ENCODE assay signal across 14 cellular contexts in genomic region chr3:47799733-47800132, GRCh38. TPM values are rescaled to one million over a fixed set of nuclear protein-coding genes. Genes with fewer than 3 reads are reported as not detected.
DNase-seq lines count a peak whose midpoint lies in the region; ATAC-seq, FAIRE-seq and TF ChIP-seq lines count a peak whose summit lies in the region.
"Had no signal": no experiment of that assay in that cellular context is flagged by ENCODE, and none has a peak within 500 bp of the region (broad histone marks: within the 10 kb centered on the region; RNA-seq: fewer than 3 reads in every experiment).

No MANE protein-coding gene starts in this region.

- BruUV-seq in GM12878 (replicated peaks; lab: Mats Ljungman, UMichigan): no TSS peak

- H3K4me1 Mint-ChIP-seq in mesothelial cell of epicardium: peaks cover 21% of the 10 kb centered on the region

- H3K36me3 ChIP-seq in DOHH2 (ENCODE audit: control insufficient read depth, low read length) (no peaks in the 10 kb centered on the region; the same call in 1 of the 2 replicates), HEK293 (ENCODE audit: control insufficient read depth in 2 of 2, insufficient read depth in 1 of 2, low read length in 2 of 2) (no peaks in the 10 kb centered on the region), GM12878 (ENCODE audit: control insufficient read depth in 2 of 2, insufficient read depth in 2 of 2, low read length in 1 of 2) (no peaks in the 10 kb centered on the region), left lung (no peaks in the 10 kb centered on the region)

- H4K20me1 ChIP-seq in DOHH2 (ENCODE audit: control insufficient read depth, insufficient read depth, low read depth, low read length) (no peaks in the 10 kb centered on the region), GM12878 (ENCODE audit: control insufficient read depth, insufficient read depth) (no peaks in the 10 kb centered on the region)

- no peaks in the 10 kb centered on the region for H3K36me3 Mint-ChIP-seq in mesothelial cell of epicardium

- in situ Hi-C loops in GM12878 (cut with MboI): no loop called here

- SMC1A ChIA-PET in GM12878 (lab: Charles Lee; ENCODE audit: uncharacterized antibody, unreplicated experiment): interaction anchor here (2.3 kb wide), 1 partner anchor 277 kb away, joined by 12 read pairs; no protein-coding TSS in a partner anchor

- WGBS in GM12878 (ENCODE audit: insufficient coverage, insufficient replicate concordance, low lambda C conversion rate, missing lambda C conversion rate): 68% methylated on average over 4 of the region's 4 CpGs

- ATAC-seq in GM12878: no peak
- ATAC-seq in HG03159 (IDR thresholded peaks at IDR 0.05; ENCODE audit: unreplicated experiment): no peak
- no peak for ATAC-seq in left lung
- ATAC-seq in GM19463 (IDR thresholded peaks at IDR 0.05; ENCODE audit: unreplicated experiment): no peak

- H3K27ac ChIP-seq in DOHH2 (ENCODE audit: low read depth, low read length) (no peak overlapping the region), HEK293 (ENCODE audit: extremely low read depth, low read depth, low read length) (no peak overlapping the region), GM12878 (ENCODE audit: control insufficient read depth, insufficient read depth) (no peak overlapping the region), left lung (no peak overlapping the region)

- peak; percentile 60 for TF ChIP-seq CTCF in DOHH2 (IDR thresholded peaks at IDR 0.05; ENCODE audit: low read depth, low read length, poor library complexity, severe bottlenecking)
- no peak for TF ChIP-seq CTCF in HEK293 (tag by site-specific recombination; IDR thresholded peaks at IDR 0.05)
- peak; percentile 14 to 55 (median 42); a peak in 4 of 6 replicates for TF ChIP-seq CTCF in GM12878 (IDR thresholded peaks at IDR 0.05 in 2 of 3, conservative IDR thresholded peaks at IDR 0.05 in 1 of 3; ENCODE audit: control insufficient read depth in 2 of 3, extremely low read depth in 1 of 3, insufficient read depth in 1 of 3, low read depth in 3 of 3, low read length in 3 of 3)
- peak; percentile 28 for TF ChIP-seq CTCF in mesothelial cell of epicardium (IDR thresholded peaks at IDR 0.05; ENCODE audit: unreplicated experiment)
- no peak for TF ChIP-seq CTCF in left lung (IDR thresholded peaks at IDR 0.05)

- H3F3A ChIP-seq in DOHH2 (ENCODE audit: control insufficient read depth, insufficient read depth): peaks cover 3% of the 10 kb centered on the region

- H3K79me2 ChIP-seq in DOHH2 (ENCODE audit: control insufficient read depth, low read length): peaks cover 17% of the 10 kb centered on the region
- H3K79me2 ChIP-seq in GM12878 (ENCODE audit: control insufficient read depth, insufficient read depth, low read length): peaks cover 12% of the 10 kb centered on the region

- H3K9me3 Mint-ChIP-seq in mesothelial cell of epicardium: no peaks in the 10 kb centered on the region
- H3K9me3 Mint-ChIP-seq: activated naive CD4-positive, alpha-beta T cell treated with anti-CD3 and anti-CD28 coated beads, Interleukin-2, amount 10 ng/mL, durations not matched to agents 7 days and 5 days had no signal

- no peak overlapping the region for H3K4me3 ChIP-seq in DOHH2 (ENCODE audit: low read length)
- no peak overlapping the region for H3K4me3 ChIP-seq in HEK293 (ENCODE audit: low read depth, low read length)
- H3K4me3 ChIP-seq in GM12878: no peak overlapping the region
- H3K4me3 ChIP-seq in left lung: no peak overlapping the region

- TF ChIP-seq RAD21 in GM12878 (IDR thresholded peaks at IDR 0.05; ENCODE audit: insufficient read depth, low read depth, low read length): no peak

- no peak overlapping the region for H2AFZ ChIP-seq in GM12878 (ENCODE audit: control insufficient read depth, low read depth, low read length)

- CTCF ChIA-PET in HEK293 (lab: Yijun Ruan, JAX): no interaction called here
- CTCF ChIA-PET in GM12878 (lab: Yijun Ruan, JAX): interaction anchor here (0.6 to 1.3 kb wide), 2 partner anchors 56 to 277 kb away, joined by 3 to 6 read pairs; no protein-coding TSS in a partner anchor

- no peak for TF ChIP-seq POLR2A in GM12878 (IDR thresholded peaks at IDR 0.05; ENCODE audit: low read depth, low read length)

- TF ChIP-seq EP300 in GM12878 (IDR thresholded peaks at IDR 0.05; ENCODE audit: borderline replicate concordance in 1 of 2, control insufficient read depth in 1 of 2, low read depth in 2 of 2, low read length in 2 of 2): no peak

- H3K27me3 ChIP-seq in DOHH2 (ENCODE audit: control insufficient read depth, low read length) (peaks cover 5% of the 10 kb centered on the region; the same call in 1 of the 2 replicates), GM12878 (replicated peaks in 1 of 2; ENCODE audit: control insufficient read depth in 2 of 2, insufficient read depth in 2 of 2, low read length in 1 of 2) (no peaks in the 10 kb centered on the region; a peak in 1 of 4 replicates), left lung (no peaks in the 10 kb centered on the region)

- H3K4me2 ChIP-seq in DOHH2 (ENCODE audit: low read length): no peak overlapping the region
- H3K4me2 ChIP-seq in GM12878 (ENCODE audit: control insufficient read depth, insufficient read depth): no peak overlapping the region

- H3K9ac ChIP-seq in GM12878 (ENCODE audit: control insufficient read depth, insufficient read depth, low read length): no peak overlapping the region

- DNase-seq in GM12878 (ENCODE audit: low read depth, low spot score) (no peak), mesothelial cell of epicardium (ENCODE audit: low spot score in 2 of 2, unreplicated experiment in 2 of 2) (no peak), left lung (no peak), NCI-H1694 (lab: John Stamatoyannopoulos, UW) (no peak)
- DNase-seq: activated naive CD4-positive, alpha-beta T cell treated with anti-CD3 and anti-CD28 coated beads, Interleukin-2, amount 10 ng/mL, durations not matched to agents 7 days and 5 days; midbrain; NCI-H510A treated with DMSO at 0.1 percent for 48 hours; stimulated activated CD4-positive, alpha-beta T cell treated with anti-CD3 and anti-CD28 coated beads, Interleukin-15, amount 100 ng/mL, for 24 hours; T-helper 9 cell had no signal

- H3K27me3 Mint-ChIP-seq in mesothelial cell of epicardium (ENCODE audit: low read depth): no peaks in the 10 kb centered on the region

- H3K4me1 ChIP-seq in DOHH2 (ENCODE audit: control insufficient read depth, low read length) (peaks cover 18% of the 10 kb centered on the region), HEK293 (ENCODE audit: control insufficient read depth, insufficient read depth, low read length) (no peaks in the 10 kb centered on the region), GM12878 (ENCODE audit: control insufficient read depth, insufficient read depth, low read length) (peaks cover 11% of the 10 kb centered on the region), left lung (peaks cover 0 to 20% of the 10 kb centered on the region in 2 donors)

- no peak overlapping the region for H3K4me3 Mint-ChIP-seq in mesothelial cell of epicardium
- H3K4me3 Mint-ChIP-seq: activated naive CD4-positive, alpha-beta T cell treated with anti-CD3 and anti-CD28 coated beads, Interleukin-2, amount 10 ng/mL, durations not matched to agents 7 days and 5 days had no signal

- H3K9me3 ChIP-seq in DOHH2 (ENCODE audit: control insufficient read depth, insufficient read depth, low read length): no peaks in the 10 kb centered on the region
- H3K9me3 ChIP-seq in HEK293 (ENCODE audit: control insufficient read depth, insufficient read depth, low read depth, low read length): no peaks in the 10 kb centered on the region
- no peaks in the 10 kb centered on the region; the same call in 2 of the 3 replicates for H3K9me3 ChIP-seq in GM12878 (replicated peaks; ENCODE audit: control insufficient read depth, insufficient read depth, low read length)
- H3K9me3 ChIP-seq in left lung: no peaks in the 10 kb centered on the region

- FAIRE-seq in GM12878 (lab: Jason Lieb, UNC): no peak
- FAIRE-seq: GM12892 had no signal

- H3K9me2 ChIP-seq in DOHH2 (replicated peaks; ENCODE audit: control insufficient read depth, low read length): no peaks in the 10 kb centered on the region

- H3K27ac Mint-ChIP-seq in mesothelial cell of epicardium: no peak overlapping the region
- H3K27ac Mint-ChIP-seq: activated naive CD4-positive, alpha-beta T cell treated with anti-CD3 and anti-CD28 coated beads, Interleukin-2, amount 10 ng/mL, durations not matched to agents 7 days and 5 days had no signal

- POLR2A ChIA-PET in HEK293 (lab: Yijun Ruan, JAX) (interaction anchor here (0.6 kb wide), 1 partner anchor 23 kb away, joined by 3 read pairs; no protein-coding TSS in a partner anchor), GM12878 (lab: Charles Lee) (interaction anchor here (0.9 kb wide), 1 partner anchor 286 kb away, joined by 3 read pairs; the partner anchor contains the start of gene ELP6)

- intact Hi-C loops in GM12878 (cut with micrococcal nuclease; ENCODE audit: unreplicated experiment): loop anchor here (5.0 kb wide), 1 partner anchor 287 kb away; the partner anchor contains the start of gene ELP6
- intact Hi-C loops in left lung (cut with DNase I): loop anchor here in 1 of 2 donors (10.0 kb wide), 1 partner anchor 275 kb away; no protein-coding TSS in a partner anchor

- RAD21 ChIA-PET in GM12878 (lab: Charles Lee; ENCODE audit: unreplicated experiment): interaction anchor here (0.8 to 2.1 kb wide), 2 partner anchors 12 to 278 kb away, joined by 3 to 6 read pairs; no protein-coding TSS in a partner anchor

RNA-seq across cellular contexts. Expression of gene DHX30, which starts 3.2 kb away (rescaled TPM):
- 116 and 118 TPM in 2 replicates for total RNA-seq in GM12878 (2013; cell fraction: nucleolus; rRNA removed)
- total RNA-seq in GM12878 (2014; rRNA removed) (69.8 and 72.9 TPM in 2 replicates), GM12878 (2014; rRNA removed; fragmentation: Illumina TruSeq; extraction: Trizol) (33.9 and 37.5 TPM in 2 replicates), GM12878 (2021) (71.8 and 75.3 TPM in 2 replicates), mesothelial cell of epicardium (114 to 122 TPM (median 114 TPM) in 3 replicates), left lung (10 to 100 TPM; 52.0 to 59.8 TPM)
- polyA plus RNA-seq in GM12878 (2011; ENCODE audit: low read depth): 10.4 TPM
- polyA plus RNA-seq in GM12878 (2011; rRNA removed) (20.1 and 34.5 TPM in 2 replicates), GM12878 (2014; fragmentation: Illumina TruSeq; extraction: Trizol) (15.0 and 33.6 TPM in 2 replicates), GM12878 (2014; fragmentation: Nextera tagmentation; extraction: Ambion mirVana) (10 to 100 TPM in 1 of 2 experiments, 1 to 10 TPM in 1; 9.5 to 12.6 TPM), GM12878 (2014; rRNA removed) (58.1 and 64.0 TPM in 2 replicates), GM12878 (2016; fragmentation: Nextera tagmentation; extraction: Ambion mirVana) (10 to 100 TPM; 67.9 to 70.4 TPM)
- 52.4 and 67.8 TPM in 2 replicates for polyA plus RNA-seq in GM12878 (2011; cell fraction: cytosol; rRNA removed)
- polyA plus RNA-seq in GM12878 (2011; cell fraction: nucleus; rRNA removed): 192 and 236 TPM in 2 replicates
- 27.5 and 27.7 TPM in 2 replicates for polyA plus RNA-seq in GM12878 (2012)
- 52.1 and 83.2 TPM in 2 replicates for polyA minus RNA-seq in GM12878 (2011; rRNA and poly(A)+ RNA removed)
- polyA minus RNA-seq in GM12878 (2011; cell fraction: cytosol; rRNA and poly(A)+ RNA removed): 32.6 and 34.2 TPM in 2 replicates
- polyA minus RNA-seq in GM12878 (2011; cell fraction: nucleus; rRNA and poly(A)+ RNA removed): 54.8 and 95.0 TPM in 2 replicates

RNA-seq across cellular contexts. Expression of gene SMARCC1, which starts 18.0 kb away (rescaled TPM):
- 181 and 197 TPM in 2 replicates for total RNA-seq in GM12878 (2013; cell fraction: nucleolus; rRNA removed)
- 49.2 and 55.9 TPM in 2 replicates for total RNA-seq in GM12878 (2014; rRNA removed)
- total RNA-seq in GM12878 (2014; rRNA removed; fragmentation: Illumina TruSeq; extraction: Trizol): 62.7 and 65.0 TPM in 2 replicates
- 145 and 147 TPM in 2 replicates for total RNA-seq in GM12878 (2021)
- polyA plus RNA-seq in GM12878 (2011; ENCODE audit: low read depth): 37.4 TPM
- 39.4 and 65.6 TPM in 2 replicates for polyA plus RNA-seq in GM12878 (2011; rRNA removed)
- 18.2 and 21.0 TPM in 2 replicates for polyA plus RNA-seq in GM12878 (2011; cell fraction: cytosol; rRNA removed)
- polyA plus RNA-seq in GM12878 (2011; cell fraction: nucleus; rRNA removed): 35.7 and 50.6 TPM in 2 replicates
- polyA plus RNA-seq in GM12878 (2012): 46.6 and 50.4 TPM in 2 replicates
- polyA plus RNA-seq in GM12878 (2014; fragmentation: Illumina TruSeq; extraction: Trizol): 84.1 and 84.5 TPM in 2 replicates
- 10 to 100 TPM; 26.6 to 29.2 TPM for polyA plus RNA-seq in GM12878 (2014; fragmentation: Nextera tagmentation; extraction: Ambion mirVana)
- 33.5 and 34.4 TPM in 2 replicates for polyA plus RNA-seq in GM12878 (2014; rRNA removed)
- 100 to 1,000 TPM; 116 to 120 TPM for polyA plus RNA-seq in GM12878 (2016; fragmentation: Nextera tagmentation; extraction: Ambion mirVana)
- 56.6 and 89.7 TPM in 2 replicates for polyA minus RNA-seq in GM12878 (2011; rRNA and poly(A)+ RNA removed)
- 29.8 and 35.3 TPM in 2 replicates for polyA minus RNA-seq in GM12878 (2011; cell fraction: cytosol; rRNA and poly(A)+ RNA removed)
- polyA minus RNA-seq in GM12878 (2011; cell fraction: nucleus; rRNA and poly(A)+ RNA removed): 31.7 and 57.6 TPM in 2 replicates
- total RNA-seq in mesothelial cell of epicardium: 215 to 234 TPM (median 222 TPM) in 3 replicates
- 10 to 100 TPM; 58.5 to 66.2 TPM for total RNA-seq in left lung

Comparison
In these comparisons a context has a peak if more than half of its experiments do, and no peak if none do; other contexts are left out.
1. CTCF ChIP-seq: peak in DOHH2 (single experiment), GM12878 (3 of 3) and mesothelial cell of epicardium (single experiment); none in HEK293 (single experiment) and left lung (0 of 2).